Comparison of ENCODE assay signal across 9 cellular contexts in the genomic region with DNA sequence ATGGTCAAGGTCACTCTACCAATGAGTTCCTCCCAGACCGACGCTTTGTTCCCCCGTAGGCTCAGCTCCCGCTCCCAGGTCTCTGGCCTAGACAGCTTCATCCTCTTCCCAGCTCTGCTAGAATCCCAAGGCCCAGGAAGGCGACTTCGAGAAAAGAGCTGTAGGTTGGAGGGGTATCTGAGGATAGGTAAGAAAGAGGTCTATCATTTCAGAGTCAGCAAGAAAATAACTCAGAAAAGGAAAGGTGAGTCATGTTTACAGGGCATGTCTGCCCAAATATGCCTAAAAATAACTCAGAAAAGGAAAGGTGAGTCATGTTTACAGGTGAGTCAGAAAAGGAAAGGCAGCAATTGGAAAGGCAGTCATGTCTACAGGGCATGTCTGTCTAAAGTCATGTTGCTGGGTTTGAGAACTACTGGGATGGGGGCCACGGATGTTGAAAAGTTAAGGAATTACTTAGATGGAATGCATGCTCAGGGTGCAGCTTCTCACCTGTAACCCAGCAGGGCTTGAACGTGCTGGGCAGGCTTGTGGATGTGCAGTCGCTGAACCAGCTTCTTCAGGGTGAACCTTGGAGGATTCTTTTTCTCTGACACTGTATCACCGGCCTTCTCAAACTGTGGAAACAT. TPM values are rescaled to one million over a fixed set of nuclear protein-coding genes. Genes with fewer than 3 reads are reported as not detected.
DNase-seq lines count a peak whose midpoint lies in the region; ATAC-seq and TF ChIP-seq lines count a peak whose summit lies in the region.
"Had no signal": no experiment of that assay in that cellular context is flagged by ENCODE, and none has a peak within 500 bp of the region (broad histone marks: within the 10 kb centered on the region; RNA-seq: fewer than 3 reads in every experiment).

No MANE protein-coding gene starts in this region.

- in situ Hi-C loops in ACHN (cut with HindIII; ENCODE audit: low pct_ligation_motif_present, low pct_unique_long_range_greater_than_20kb, low sequenced_read_pairs), result no loop called here

- TF ChIP-seq POLR2A in adrenal gland (IDR thresholded peaks at IDR 0.05), result no peak

- H3K9me3 ChIP-seq in adrenal gland (replicated peaks in 1 of 3), result no peaks in the 10 kb centered on the region

- H3K4me1 ChIP-seq in adrenal gland (replicated peaks in 1 of 2), result no peaks in the 10 kb centered on the region

- no peaks in the 10 kb centered on the region for H3K27me3 ChIP-seq in kidney epithelial cell (ENCODE audit: control insufficient read depth, insufficient read depth, low read length)
- no peaks in the 10 kb centered on the region for H3K27me3 ChIP-seq in adrenal gland

- DNase-seq in ACHN (peak; percentile 11), kidney epithelial cell (ENCODE audit: low read depth) (peak; percentile 67), omental fat pad (ENCODE audit: low spot score) (no peak), adrenal gland (no peak), DMS 273 (lab: John Stamatoyannopoulos, UW; ENCODE audit: unreplicated experiment) (no peak)
- DNase-seq in activated T-cell treated with anti-CD3 and anti-CD28 coated beads, Interleukin-2, amount 50 U/mL, for 48 hours, result peak; percentile 50 to 57
- DNase-seq: NCI-H1105 treated with DMSO at 0.1 percent for 48 hours had no signal

- H3K4me3 ChIP-seq in kidney epithelial cell (ENCODE audit: low read depth, low read length), result no peak overlapping the region
- H3K4me3 ChIP-seq in adrenal gland, result no peak overlapping the region

- H3K27ac ChIP-seq in adrenal gland, result no peak overlapping the region

- H3K36me3 ChIP-seq in kidney epithelial cell (ENCODE audit: control insufficient read depth, insufficient read depth, low read length) (peaks cover 3% of the 10 kb centered on the region), adrenal gland (replicated peaks in 1 of 2) (peaks cover 0 to 88% of the 10 kb centered on the region in 2 donors)

- WGBS in adrenal gland, 4 donors, result 91 to 94% (median 93%) methylated on average over 10 of the region's 10 CpGs

- TF ChIP-seq CTCF in kidney epithelial cell (IDR thresholded peaks at IDR 0.05; ENCODE audit: insufficient read depth, low read length, poor library complexity, severe bottlenecking) (no peak), omental fat pad (IDR thresholded peaks at IDR 0.05) (no peak), adrenal gland (IDR thresholded peaks at IDR 0.05) (no peak)

- intact Hi-C loops in adrenal gland (cut with DNase I), result loop anchor here (10.0 kb wide), 2 partner anchors 46 to 204 kb away; no protein-coding TSS in a partner anchor

- ATAC-seq in HG03378 (IDR thresholded peaks at IDR 0.05; ENCODE audit: unreplicated experiment) (peak; percentile 70), HG02759 (IDR thresholded peaks at IDR 0.05; ENCODE audit: unreplicated experiment) (no peak), omental fat pad (ENCODE audit: low FRiP score) (no peak)

RNA-seq across cellular contexts. Expression of gene TEP1, which starts 12.2 kb away (rescaled TPM):
- total RNA-seq in kidney epithelial cell, result 15.5 and 24.1 TPM in 2 replicates
- total RNA-seq in omental fat pad, result 10 to 100 TPM; 22.9 to 38.8 (median 27.8) TPM
- total RNA-seq in adrenal gland, result 10 to 100 TPM; 19.4 to 59.8 (median 35.9) TPM
- polyA plus RNA-seq in adrenal gland, result 10 to 100 TPM; 22.9 to 39.7 (median 24.9) TPM

RNA-seq across cellular contexts. Expression of gene KLHL33, which starts 34.9 kb away (rescaled TPM):
- total RNA-seq in kidney epithelial cell (0.08 TPM in 1 of 2 replicates, not detected in the other), omental fat pad (1 to 10 TPM in 1 of 4 donors, under 1 TPM in 3; 0.12 to 2.0 (median 0.39) TPM), adrenal gland (under 1 TPM in 7 of 8 donors, not detected in 1; 0.18 to 0.95 (median 0.41) TPM)
- under 1 TPM; 0.13 to 0.64 (median 0.17) TPM for polyA plus RNA-seq in adrenal gland

RNA-seq across cellular contexts. Expression of gene OSGEP, which starts 53.5 kb away (rescaled TPM):
- 46.6 and 61.1 TPM in 2 replicates for total RNA-seq in kidney epithelial cell
- 10 to 100 TPM; 30.9 to 55.1 (median 53.4) TPM for total RNA-seq in omental fat pad
- 10 to 100 TPM; 25.0 to 57.2 (median 33.7) TPM for total RNA-seq in adrenal gland
- polyA plus RNA-seq in adrenal gland, result 100 to 1,000 TPM in 2 of 3 donors, 10 to 100 TPM in 1; 31.8 to 102 (median 102) TPM

RNA-seq across cellular contexts. Expression of gene APEX1, which starts 53.9 kb away (rescaled TPM):
- 297 and 328 TPM in 2 replicates for total RNA-seq in kidney epithelial cell
- total RNA-seq in omental fat pad, result 100 to 1,000 TPM; 110 to 146 (median 131) TPM
- 100 to 1,000 TPM; 147 to 206 (median 166) TPM for total RNA-seq in adrenal gland
- 100 to 1,000 TPM in 2 of 3 donors, 10 to 100 TPM in 1; 94.1 to 304 (median 125) TPM for polyA plus RNA-seq in adrenal gland

RNA-seq across cellular contexts. Expression of gene PARP2, which starts 57.6 kb away (rescaled TPM):
- total RNA-seq in kidney epithelial cell, result 16.2 and 22.2 TPM in 2 replicates
- total RNA-seq in omental fat pad, result 10 to 100 TPM in 1 of 4 donors, 1 to 10 TPM in 3; 4.3 to 12.9 (median 7.7) TPM
- total RNA-seq in adrenal gland, result 10 to 100 TPM in 6 of 8 donors, 1 to 10 TPM in 2; 8.5 to 25.5 (median 20.0) TPM
- polyA plus RNA-seq in adrenal gland, result 10 to 100 TPM; 30.5 to 55.2 (median 33.9) TPM

Comparison
In these comparisons a context has a peak if more than half of its experiments do, and no peak if none do; other contexts are left out.
1. DNase-seq: peak in ACHN (single experiment), activated T-cell treated with anti-CD3 and anti-CD28 coated beads, Interleukin-2, amount 50 U/mL, for 48 hours (2 of 2) and kidney epithelial cell (single experiment); none in omental fat pad (single experiment), adrenal gland (0 of 7) and DMS 273 (single experiment).